9 cellular contexts compared by ENCODE assay signal in genomic region chr17:66192378-66192687, GRCh38. TPM values are rescaled to one million over a fixed set of nuclear protein-coding genes. Genes with fewer than 3 reads are reported as not detected.
DNase-seq lines count a peak whose midpoint lies in the region; ATAC-seq and TF ChIP-seq lines count a peak whose summit lies in the region.
"Had no signal": no experiment of that assay in that cellular context is flagged by ENCODE, and none has a peak within 500 bp of the region (broad histone marks: within the 10 kb centered on the region; RNA-seq: fewer than 3 reads in every experiment).

No MANE protein-coding gene starts in this region.

- TF ChIP-seq CTCF in right lobe of liver (IDR thresholded peaks at IDR 0.05) (no peak), tibial nerve (IDR thresholded peaks at IDR 0.05) (no peak)

- H3K36me3 Mint-ChIP-seq in activated naive CD4-positive, alpha-beta T cell treated with anti-CD3 and anti-CD28 coated beads for 36 hours (ENCODE audit: low read depth) = no peaks in the 10 kb centered on the region

- H3K9me3 ChIP-seq in right lobe of liver (no peaks in the 10 kb centered on the region), tibial nerve (no peaks in the 10 kb centered on the region)

- peaks cover 0 to 11% (median 0%) of the 10 kb centered on the region in 4 donors for H3K4me1 ChIP-seq in right lobe of liver
- H3K4me1 ChIP-seq in tibial nerve = peaks cover 0 to 23% (median 14%) of the 10 kb centered on the region in 4 donors

- H3K36me3 ChIP-seq in right lobe of liver (no peaks in the 10 kb centered on the region), tibial nerve (no peaks in the 10 kb centered on the region)

- TF ChIP-seq POLR2A in right lobe of liver (IDR thresholded peaks at IDR 0.05) (no peak), tibial nerve (IDR thresholded peaks at IDR 0.05) (no peak)

- H3K27ac ChIP-seq in angular gyrus (ENCODE audit: low read depth, low read length) (peak overlapping the region; percentile 44), right lobe of liver (peak overlapping the region in 1 of 3 donors; percentile 40), tibial nerve (peak overlapping the region; percentile 42 to 87 (median 80))

- TF ChIP-seq EP300 in tibial nerve (IDR thresholded peaks at IDR 0.05) = no peak

- 0% methylated on average over 3 of the region's 10 CpGs for WGBS in right lobe of liver (ENCODE audit: insufficient coverage, low coverage, low lambda C conversion rate, missing lambda C conversion rate)
- WGBS in tibial nerve, 2 donors = 1 to 3% methylated on average over 10 of the region's 10 CpGs

- CTCF ChIA-PET in activated naive CD4-positive, alpha-beta T cell treated with anti-CD3 and anti-CD28 coated beads for 36 hours (lab: Charles Lee) = interaction anchor here (2.0 kb wide), 1 partner anchor 8 kb away, joined by 9 read pairs; no protein-coding TSS in a partner anchor

- H3K27me3 Mint-ChIP-seq in activated naive CD4-positive, alpha-beta T cell treated with anti-CD3 and anti-CD28 coated beads for 36 hours (ENCODE audit: low read depth) = no peaks in the 10 kb centered on the region

- no peaks in the 10 kb centered on the region for H3K9me3 Mint-ChIP-seq in activated naive CD4-positive, alpha-beta T cell treated with anti-CD3 and anti-CD28 coated beads for 36 hours

- no peak for ATAC-seq in right lobe of liver

- H3K27ac Mint-ChIP-seq in activated naive CD4-positive, alpha-beta T cell treated with anti-CD3 and anti-CD28 coated beads for 36 hours = peak overlapping the region; percentile 2

- peaks cover 14% of the 10 kb centered on the region for H3K4me1 Mint-ChIP-seq in activated naive CD4-positive, alpha-beta T cell treated with anti-CD3 and anti-CD28 coated beads for 36 hours (ENCODE audit: low read depth)

- H3K4me3 Mint-ChIP-seq in activated naive CD4-positive, alpha-beta T cell treated with anti-CD3 and anti-CD28 coated beads for 36 hours = peak overlapping the region; percentile 73

- DNase-seq in activated naive CD4-positive, alpha-beta T cell treated with anti-CD3 and anti-CD28 coated beads for 36 hours = no peak
- no peak for DNase-seq in activated naive CD4-positive, alpha-beta T cell treated with Interleukin-2 at 50 U/mL for 16 hours
- no peak for DNase-seq in right lobe of liver
- DNase-seq in tibial nerve (ENCODE audit: low spot score in 2 of 2) = no peak
- DNase-seq in glomerular visceral epithelial cell (ENCODE audit: extremely low spot score) = no peak
- no peak for DNase-seq in UCSD-AML1 (lab: John Stamatoyannopoulos, UW; ENCODE audit: unreplicated experiment)
- DNase-seq in epidermal melanocyte (ENCODE audit: insufficient read length, low spot score) = no peak

- H3K4me3 ChIP-seq in right lobe of liver (peak overlapping the region; percentile 75 to 84 (median 82)), tibial nerve (peak overlapping the region; percentile 53 to 69 (median 60))

- no peaks in the 10 kb centered on the region for H3K27me3 ChIP-seq in right lobe of liver
- H3K27me3 ChIP-seq in tibial nerve = no peaks in the 10 kb centered on the region

- intact Hi-C loops in activated naive CD4-positive, alpha-beta T cell treated with anti-CD3 and anti-CD28 coated beads for 36 hours (cut with micrococcal nuclease) = no loop called here
- intact Hi-C loops in right lobe of liver (cut with DNase I) = no loop called here

RNA-seq across cellular contexts. Expression of gene CEP112, which starts 0.4 kb away (rescaled TPM):
- under 1 TPM; 0.49 to 0.95 TPM for total RNA-seq in activated naive CD4-positive, alpha-beta T cell treated with anti-CD3 and anti-CD28 coated beads for 36 hours
- total RNA-seq in right lobe of liver (1 to 10 TPM; 2.2 to 4.6 (median 3.9) TPM), tibial nerve (10 to 100 TPM; 26.0 to 46.8 (median 34.2) TPM)

RNA-seq across cellular contexts. Expression of gene APOH, which starts 36.9 kb away (rescaled TPM):
- not detected for total RNA-seq in activated naive CD4-positive, alpha-beta T cell treated with anti-CD3 and anti-CD28 coated beads for 36 hours
- total RNA-seq in right lobe of liver = 1,000 to 10,000 TPM; 3,186 to 7,027 (median 4,523) TPM
- not detected for total RNA-seq in tibial nerve
- total RNA-seq: T-helper 2 cell treated with Interferon-gamma antibody and Interleukin-4, amounts not matched to agents 100 ng/mL and 5 ng/mL, for 36 hours had no signal

Comparison
In these comparisons a context has a peak if more than half of its experiments do, and no peak if none do; other contexts are left out.
1. RNA of gene CEP112, which starts 0.4 kb away (total RNA-seq): 26.0 to 46.8 TPM in tibial nerve; 2.2 to 4.6 TPM in right lobe of liver and 0.49 to 0.95 TPM in activated naive CD4-positive, alpha-beta T cell treated with anti-CD3 and anti-CD28 coated beads for 36 hours; every median in the first group is over 4 times any median in the second.
2. RNA of gene APOH, which starts 36.9 kb away (total RNA-seq): 3,186 to 7,027 TPM in right lobe of liver; not detected in activated naive CD4-positive, alpha-beta T cell treated with anti-CD3 and anti-CD28 coated beads for 36 hours and not detected in tibial nerve; every median in the first group is over 1,000 times any median in the second.